In the genomic region with DNA sequence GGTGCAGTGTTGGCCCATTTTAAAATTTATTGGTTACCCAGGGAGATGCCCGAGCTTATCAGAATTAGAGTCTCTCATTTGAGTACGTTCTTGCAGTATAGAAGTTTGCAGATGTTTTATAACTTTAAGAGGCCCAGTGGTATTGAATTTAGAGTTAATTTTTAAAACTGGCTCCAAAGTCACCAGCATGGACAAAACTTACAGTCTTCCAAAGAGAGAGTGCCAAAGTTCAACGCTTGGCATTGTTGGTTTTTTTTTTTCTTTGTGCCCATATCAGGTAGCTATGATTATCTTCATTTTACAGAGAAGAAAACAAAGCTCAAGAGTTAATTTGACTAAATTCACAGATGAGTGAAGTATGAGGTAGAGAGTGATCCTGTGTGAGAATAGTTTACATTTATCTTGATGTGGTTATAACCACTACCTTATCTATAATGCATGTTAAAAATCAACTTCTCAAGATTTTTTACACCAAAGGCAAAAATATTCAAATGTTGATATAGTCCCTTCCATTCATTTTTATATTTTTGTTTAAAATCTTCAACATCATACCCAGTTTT, we compare ENCODE assay signal across 22 cellular contexts.
DNase-seq lines count a peak whose midpoint lies in the region; ATAC-seq lines count a peak whose summit lies in the region.
"Had no signal": no experiment of that assay in that cellular context is flagged by ENCODE, and none has a peak within 500 bp of the region (broad histone marks: within the 10 kb centered on the region; RNA-seq: fewer than 3 reads in every experiment).

No MANE protein-coding gene starts in this region.

- H3K4me3 Mint-ChIP-seq in IgD-negative memory B cell, result peak overlapping the region in 3 of 4 donors; percentile 6 to 72 (median 69)
- H3K4me3 Mint-ChIP-seq: activated CD4-positive, alpha-beta T cell treated with anti-CD3 and anti-CD28 coated beads for 36 hours; activated CD8-positive, alpha-beta memory T cell treated with anti-CD3 and anti-CD28 coated beads, Interleukin-2, amount 10 ng/mL, durations not matched to agents 7 days and 5 days; natural killer cell treated with Interleukin-12 subunit alpha and Interleukin-12 subunit beta and Interleukin-15 and Interleukin-18, amount 100 ng/mL, for 72 hours had no signal

- H3K27me3 Mint-ChIP-seq in IgD-negative memory B cell, result no peaks in the 10 kb centered on the region

- DNase-seq in left lobe of liver (ENCODE audit: low spot score) (no peak), occipital lobe (lab: John Stamatoyannopoulos, UW) (no peak), NOMO-1 (lab: John Stamatoyannopoulos, UW; ENCODE audit: unreplicated experiment in 2 of 2) (no peak), cortex of kidney (lab: John Stamatoyannopoulos, UW) (no peak)
- DNase-seq: activated CD4-positive, alpha-beta T cell treated with anti-CD3 and anti-CD28 coated beads for 36 hours; activated CD8-positive, alpha-beta memory T cell treated with anti-CD3 and anti-CD28 coated beads, Interleukin-2, amount 10 ng/mL, durations not matched to agents 7 days and 5 days; activated effector memory CD4-positive, alpha-beta T cell treated with Interleukin-2 at 50 U/mL for 16 hours; adrenal gland; DMS79; effector memory CD4-positive, alpha-beta T cell; head of caudate nucleus; NCI-H1417; NCI-H2171; NCI-H748 treated with DMSO at 0.1 percent for 48 hours; stimulated activated CD4-positive, alpha-beta T cell treated with anti-CD3 and anti-CD28 coated beads, Interleukin-4, amount 100 ng/mL, for 1 hour; uterus had no signal

- H3K9me3 Mint-ChIP-seq in IgD-negative memory B cell, result no peaks in the 10 kb centered on the region

- peak overlapping the region; percentile 52 to 75 (median 55) for H3K27ac Mint-ChIP-seq in IgD-negative memory B cell
- H3K27ac Mint-ChIP-seq: activated CD4-positive, alpha-beta T cell treated with anti-CD3 and anti-CD28 coated beads for 36 hours; activated CD8-positive, alpha-beta memory T cell treated with anti-CD3 and anti-CD28 coated beads, Interleukin-2, amount 10 ng/mL, durations not matched to agents 7 days and 5 days; natural killer cell treated with Interleukin-12 subunit alpha and Interleukin-12 subunit beta and Interleukin-15 and Interleukin-18, amount 100 ng/mL, for 72 hours had no signal

- peak; percentile 14 for ATAC-seq in GM18870 (IDR thresholded peaks at IDR 0.05; ENCODE audit: unreplicated experiment)
- ATAC-seq in HG02678 (IDR thresholded peaks at IDR 0.05; ENCODE audit: unreplicated experiment), result peak; percentile 16
- ATAC-seq in left lobe of liver, result peak; percentile 62
- no peak for ATAC-seq in HG02588 (IDR thresholded peaks at IDR 0.05; ENCODE audit: unreplicated experiment)
- ATAC-seq: activated CD4-positive, alpha-beta T cell treated with anti-CD3 and anti-CD28 coated beads for 36 hours; activated CD8-positive, alpha-beta memory T cell treated with anti-CD3 and anti-CD28 coated beads, Interleukin-2, amount 10 ng/mL, durations not matched to agents 7 days and 5 days; natural killer cell treated with Interleukin-12 subunit alpha and Interleukin-12 subunit beta and Interleukin-15 and Interleukin-18, amount 100 ng/mL, for 72 hours; Panc1 had no signal

- peaks cover 29 to 38% (median 30%) of the 10 kb centered on the region in 3 donors for H3K4me1 Mint-ChIP-seq in IgD-negative memory B cell
- H3K4me1 Mint-ChIP-seq: activated CD4-positive, alpha-beta T cell treated with anti-CD3 and anti-CD28 coated beads for 36 hours; activated CD8-positive, alpha-beta memory T cell treated with anti-CD3 and anti-CD28 coated beads, Interleukin-2, amount 10 ng/mL, durations not matched to agents 7 days and 5 days had no signal

- H3K36me3 Mint-ChIP-seq in IgD-negative memory B cell, result no peaks in the 10 kb centered on the region
- H3K36me3 Mint-ChIP-seq: activated CD8-positive, alpha-beta memory T cell treated with anti-CD3 and anti-CD28 coated beads, Interleukin-2, amount 10 ng/mL, durations not matched to agents 7 days and 5 days; natural killer cell treated with Interleukin-12 subunit alpha and Interleukin-12 subunit beta and Interleukin-15 and Interleukin-18, amount 100 ng/mL, for 72 hours had no signal
